ENCODE assay signal across 2 cellular contexts in genomic region chr2:109888414-109888813, GRCh38. TPM values are rescaled to one million over a fixed set of nuclear protein-coding genes. Genes with fewer than 3 reads are reported as not detected.
"Had no signal": no experiment of that assay in that cellular context is flagged by ENCODE, and none has a peak within 500 bp of the region (broad histone marks: within the 10 kb centered on the region; RNA-seq: fewer than 3 reads in every experiment).

No MANE protein-coding gene starts in this region.

RNA-seq across cellular contexts. Expression of gene LIMS3, which starts 10.1 kb away (rescaled TPM):
- total RNA-seq: left lobe of liver had no signal
- polyA plus RNA-seq: keratinocyte had no signal
